ENCODE assay signal across 19 cellular contexts in the genomic region with DNA sequence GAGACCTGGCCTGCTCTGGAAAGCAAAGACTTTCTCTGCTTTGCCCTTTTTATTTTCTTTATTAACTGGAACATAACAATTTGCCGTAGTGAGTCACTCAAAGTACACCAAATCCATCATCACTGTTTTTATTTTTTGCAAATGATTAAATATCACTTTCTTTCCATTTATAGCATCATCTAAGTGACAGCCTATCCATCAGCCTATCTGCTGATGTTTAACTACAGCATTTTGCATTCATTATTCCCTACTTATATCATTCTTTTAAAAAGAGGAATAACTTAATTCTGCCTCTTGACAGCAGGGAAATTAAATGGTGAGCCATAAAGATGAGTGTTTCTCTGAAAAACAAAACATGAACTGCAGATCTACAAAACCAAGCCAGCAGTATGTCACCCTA.
"Had no signal": no experiment of that assay in that cellular context is flagged by ENCODE, and none has a peak within 500 bp of the region (broad histone marks: within the 10 kb centered on the region; RNA-seq: fewer than 3 reads in every experiment).

No MANE protein-coding gene starts in this region.

- DNase-seq: esophagus squamous epithelium; foreskin melanocyte; head of caudate nucleus; kidney; left cardiac atrium; mesendoderm; naive B cell; retina; right lobe of liver; stimulated activated naive CD4-positive, alpha-beta T cell; stomach; substantia nigra; trophoblast cell had no signal

- H3K27me3 ChIP-seq: esophagus squamous epithelium, hepatocyte, right lobe of liver, stomach had no signal

- H3K4me3 ChIP-seq: esophagus squamous epithelium, hepatocyte, prostate gland, right lobe of liver, skin epidermis, stomach had no signal

- H3K4me2 ChIP-seq: hepatocyte had no signal

- H3K27ac ChIP-seq: esophagus squamous epithelium, hepatocyte, parathyroid adenoma, prostate gland, right lobe of liver, skin epidermis, stomach had no signal

- H3K9me3 Mint-ChIP-seq: nephron had no signal

- H3K27ac Mint-ChIP-seq: dendritic cell treated with granulocyte-macrophage colony-stimulating factor and Interleukin-4, amounts not matched to agents 40 ng/mL and 50 ng/mL, for 4 days; naive B cell; nephron had no signal

- H3K36me3 ChIP-seq: esophagus squamous epithelium, prostate gland, right lobe of liver, stomach had no signal

- H3K4me1 ChIP-seq: esophagus squamous epithelium, parathyroid adenoma, prostate gland, right lobe of liver, stomach had no signal

- H3K9me3 ChIP-seq: prostate gland, right lobe of liver had no signal

- H3K9ac ChIP-seq: parathyroid adenoma had no signal

- H3K27me3 Mint-ChIP-seq: dendritic cell treated with granulocyte-macrophage colony-stimulating factor and Interleukin-4, amounts not matched to agents 40 ng/mL and 50 ng/mL, for 4 days; naive B cell had no signal

- H3K4me3 Mint-ChIP-seq: dendritic cell treated with granulocyte-macrophage colony-stimulating factor and Interleukin-4, amounts not matched to agents 40 ng/mL and 50 ng/mL, for 4 days; naive B cell; nephron had no signal

- H3K4me1 Mint-ChIP-seq: naive B cell, nephron had no signal

- ATAC-seq: left cardiac atrium, right lobe of liver had no signal
